In genomic region chr7:5429253-5429856, GRCh38 we compare ENCODE assay signal across 9 cellular contexts. TPM values are rescaled to one million over a fixed set of nuclear protein-coding genes. Genes with fewer than 3 reads are reported as not detected.
DNase-seq lines count a peak whose midpoint lies in the region; ATAC-seq and TF ChIP-seq lines count a peak whose summit lies in the region.
"Had no signal": no experiment of that assay in that cellular context is flagged by ENCODE, and none has a peak within 500 bp of the region (broad histone marks: within the 10 kb centered on the region; RNA-seq: fewer than 3 reads in every experiment).

No MANE protein-coding gene starts in this region.

- H3K36me3 Mint-ChIP-seq in activated naive CD4-positive, alpha-beta T cell treated with anti-CD3 and anti-CD28 coated beads, Interleukin-2, amount 50 U/mL, for 24 hours = no peaks in the 10 kb centered on the region
- peaks cover 2% of the 10 kb centered on the region for H3K36me3 Mint-ChIP-seq in T-helper 2 cell treated with Interferon-gamma antibody and Interleukin-4, amounts not matched to agents 5 μg/mL and 100 μg/mL, for 36 hours (ENCODE audit: low read depth)

- H3K4me3 Mint-ChIP-seq in activated naive CD4-positive, alpha-beta T cell treated with anti-CD3 and anti-CD28 coated beads, Interleukin-2, amount 50 U/mL, for 24 hours = no peak overlapping the region
- H3K4me3 Mint-ChIP-seq in T-helper 2 cell treated with Interferon-gamma antibody and Interleukin-4, amounts not matched to agents 5 μg/mL and 100 μg/mL, for 36 hours = peak overlapping the region; percentile 43
- H3K4me3 Mint-ChIP-seq: central memory CD8-positive, alpha-beta T cell had no signal

- peaks cover 31% of the 10 kb centered on the region for H3K4me1 Mint-ChIP-seq in activated naive CD4-positive, alpha-beta T cell treated with anti-CD3 and anti-CD28 coated beads, Interleukin-2, amount 50 U/mL, for 24 hours
- peaks cover 14% of the 10 kb centered on the region for H3K4me1 Mint-ChIP-seq in T-helper 2 cell treated with Interferon-gamma antibody and Interleukin-4, amounts not matched to agents 5 μg/mL and 100 μg/mL, for 36 hours (ENCODE audit: low read depth)

- H3K79me2 ChIP-seq in osteoblast (ENCODE audit: insufficient read depth, low read length) = peaks cover 87% of the 10 kb centered on the region

- no peak for DNase-seq in activated naive CD4-positive, alpha-beta T cell treated with anti-CD3 and anti-CD28 coated beads, Interleukin-2, amount 50 U/mL, for 16 hours
- no peak for DNase-seq in T-helper 2 cell treated with Interferon-gamma antibody and Interleukin-4, amounts not matched to agents 5 μg/mL and 100 μg/mL, for 36 hours (ENCODE audit: low spot score)
- DNase-seq in globus pallidus (ENCODE audit: low spot score) = peak; percentile 29
- DNase-seq in osteoblast (ENCODE audit: insufficient read length, low spot score, missing footprints) = peak; percentile 88
- DNase-seq in GOT3 (lab: John Stamatoyannopoulos, UW) = no peak
- no peak for DNase-seq in cortex of kidney (lab: John Stamatoyannopoulos, UW)

- peak overlapping the region; percentile 96 for H3K4me2 ChIP-seq in osteoblast (ENCODE audit: insufficient read depth, low read length)

- no peaks in the 10 kb centered on the region for H3K9me3 ChIP-seq in osteoblast (ENCODE audit: low read depth, low read length)

- H3K27me3 Mint-ChIP-seq in activated naive CD4-positive, alpha-beta T cell treated with anti-CD3 and anti-CD28 coated beads, Interleukin-2, amount 50 U/mL, for 24 hours = peaks cover 46% of the 10 kb centered on the region
- H3K27me3 Mint-ChIP-seq in T-helper 2 cell treated with Interferon-gamma antibody and Interleukin-4, amounts not matched to agents 5 μg/mL and 100 μg/mL, for 36 hours (ENCODE audit: low read depth) = peaks cover 66% of the 10 kb centered on the region

- H3K27ac ChIP-seq in osteoblast (ENCODE audit: low read depth, low read length) = peak overlapping the region; percentile 85

- H3K27ac Mint-ChIP-seq in activated naive CD4-positive, alpha-beta T cell treated with anti-CD3 and anti-CD28 coated beads, Interleukin-2, amount 50 U/mL, for 24 hours = peak overlapping the region; percentile 51
- peak overlapping the region; percentile 31 for H3K27ac Mint-ChIP-seq in T-helper 2 cell treated with Interferon-gamma antibody and Interleukin-4, amounts not matched to agents 5 μg/mL and 100 μg/mL, for 36 hours

- peak overlapping the region; percentile 77 for H2AFZ ChIP-seq in osteoblast (ENCODE audit: low read length)

- peaks cover 11% of the 10 kb centered on the region for H3K36me3 ChIP-seq in osteoblast (ENCODE audit: insufficient read depth, low read length)

- no peak for ATAC-seq in HG02571 (IDR thresholded peaks at IDR 0.05; ENCODE audit: unreplicated experiment)

- peak overlapping the region; percentile 96 for H3K4me3 ChIP-seq in osteoblast (ENCODE audit: insufficient read depth, low read length)

- peaks cover 14% of the 10 kb centered on the region for H3K4me1 ChIP-seq in osteoblast (ENCODE audit: insufficient read depth, low read length)

- H3K27me3 ChIP-seq in osteoblast (ENCODE audit: insufficient read depth, low read length) = no peaks in the 10 kb centered on the region

- H3K9me3 Mint-ChIP-seq in activated naive CD4-positive, alpha-beta T cell treated with anti-CD3 and anti-CD28 coated beads, Interleukin-2, amount 50 U/mL, for 24 hours = no peaks in the 10 kb centered on the region
- peaks cover 5% of the 10 kb centered on the region for H3K9me3 Mint-ChIP-seq in T-helper 2 cell treated with Interferon-gamma antibody and Interleukin-4, amounts not matched to agents 5 μg/mL and 100 μg/mL, for 36 hours
- H3K9me3 Mint-ChIP-seq: central memory CD8-positive, alpha-beta T cell had no signal

- no peak for TF ChIP-seq CTCF in osteoblast (IDR thresholded peaks at IDR 0.05; ENCODE audit: extremely low read depth, low read depth, low read length)

- peaks cover 6% of the 10 kb centered on the region for H4K20me1 ChIP-seq in osteoblast (ENCODE audit: insufficient read depth, low read length)

RNA-seq across cellular contexts. Expression of gene TNRC18, which starts 5.7 kb away (rescaled TPM):
- total RNA-seq in osteoblast = 61.3 and 83.6 TPM in 2 replicates

Comparison
In these comparisons a context has a peak if more than half of its experiments do, and no peak if none do; other contexts are left out.
1. DNase-seq: peak in globus pallidus (single experiment) and osteoblast (single experiment); none in activated naive CD4-positive, alpha-beta T cell treated with anti-CD3 and anti-CD28 coated beads, Interleukin-2, amount 50 U/mL, for 16 hours (single experiment), T-helper 2 cell treated with Interferon-gamma antibody and Interleukin-4, amounts not matched to agents 5 μg/mL and 100 μg/mL, for 36 hours (single experiment), GOT3 (single experiment) and cortex of kidney (single experiment).